14 cellular contexts compared by ENCODE assay signal in genomic region chr4:43380093-43380492, GRCh38.
A peak's percentile ranks its signal among the peaks of the same experiment; 100 is the strongest.
DNase-seq lines count a peak whose midpoint lies in the region; TF ChIP-seq lines count a peak whose summit lies in the region.
"Had no signal": no experiment of that assay in that cellular context is flagged by ENCODE, and none has a peak within 500 bp of the region (broad histone marks: within the 10 kb centered on the region; RNA-seq: fewer than 3 reads in every experiment).

No MANE protein-coding gene starts in this region.

- H3K9me3 ChIP-seq in GM23248 (ENCODE audit: low read depth) (no peaks in the 10 kb centered on the region), HUES48 (ENCODE audit: control insufficient read depth, insufficient read depth, low read length) (no peaks in the 10 kb centered on the region), fibroblast of lung (ENCODE audit: control insufficient read depth, insufficient read depth, low read depth, low read length) (no peaks in the 10 kb centered on the region), iPS DF 6.9 (ENCODE audit: control insufficient read depth, insufficient read depth, low read length) (no peaks in the 10 kb centered on the region)
- H3K9me3 ChIP-seq: A549, Caco-2 had no signal

- H3K27ac ChIP-seq in GM23248 (no peak overlapping the region), HUES48 (ENCODE audit: low read depth, low read length) (no peak overlapping the region), fibroblast of lung (ENCODE audit: insufficient read depth, low read length) (no peak overlapping the region), iPS DF 6.9 (ENCODE audit: low read length) (no peak overlapping the region)
- H3K27ac ChIP-seq: A549 had no signal

- H3K4me2 ChIP-seq in GM23248 (ENCODE audit: unreplicated experiment) (no peak overlapping the region), fibroblast of lung (ENCODE audit: extremely low read depth, insufficient read depth, low read length) (no peak overlapping the region)
- H3K4me2 ChIP-seq: A549 had no signal

- no peak overlapping the region for H3K9ac ChIP-seq in GM23248
- no peak overlapping the region for H3K9ac ChIP-seq in HUES48 (ENCODE audit: low read depth, low read length)
- no peak overlapping the region for H3K9ac ChIP-seq in fibroblast of lung (ENCODE audit: insufficient read depth, low read length)

- no peaks in the 10 kb centered on the region for H3K4me1 ChIP-seq in GM23248 (ENCODE audit: insufficient read depth)
- H3K4me1 ChIP-seq in HUES48 (ENCODE audit: control insufficient read depth, insufficient read depth, low read length): peaks cover 10% of the 10 kb centered on the region
- no peaks in the 10 kb centered on the region for H3K4me1 ChIP-seq in fibroblast of lung (ENCODE audit: control insufficient read depth, extremely low read depth, insufficient read depth, low read length)
- no peaks in the 10 kb centered on the region; the same call in 1 of the 2 replicates for H3K4me1 ChIP-seq in iPS DF 6.9 (ENCODE audit: control insufficient read depth, insufficient read depth, low read length)
- H3K4me1 ChIP-seq: A549, Caco-2 had no signal

- peak; percentile 3 for DNase-seq in GM23248
- DNase-seq in fibroblast of lung (ENCODE audit: low read depth in 2 of 2): no peak
- peak; percentile 2 for DNase-seq in iPS DF 6.9 (ENCODE audit: low read depth, low spot score)
- DNase-seq in COR-L47 (lab: John Stamatoyannopoulos, UW): no peak
- DNase-seq in SW480 (ENCODE audit: low spot score): no peak
- no peak for DNase-seq in RPMI8226
- DNase-seq: Caco-2; CD8-positive, alpha-beta T cell; DND-41; IMR-90; KBM-7 had no signal

- H4K20me1 ChIP-seq in GM23248 (ENCODE audit: insufficient read depth) (no peaks in the 10 kb centered on the region), fibroblast of lung (ENCODE audit: control insufficient read depth, extremely low read depth, insufficient read depth, low read length) (no peaks in the 10 kb centered on the region)

- no peaks in the 10 kb centered on the region for H3K9me2 ChIP-seq in GM23248 (ENCODE audit: insufficient read depth)

- no peaks in the 10 kb centered on the region for H3F3A ChIP-seq in GM23248 (ENCODE audit: insufficient read depth)

- no peak for TF ChIP-seq CTCF in fibroblast of lung (conservative IDR thresholded peaks at IDR 0.05 in 1 of 2, IDR thresholded peaks at IDR 0.05 in 1 of 2; ENCODE audit: low read depth in 1 of 2, low read length in 2 of 2)

- no peaks in the 10 kb centered on the region for H3K27me3 ChIP-seq in GM23248 (replicated peaks; ENCODE audit: insufficient read depth)
- H3K27me3 ChIP-seq in HUES48 (ENCODE audit: control insufficient read depth, insufficient read depth, low read length): no peaks in the 10 kb centered on the region
- H3K27me3 ChIP-seq in fibroblast of lung (ENCODE audit: control insufficient read depth, insufficient read depth, low read length): no peaks in the 10 kb centered on the region
- no peaks in the 10 kb centered on the region for H3K27me3 ChIP-seq in iPS DF 6.9 (ENCODE audit: control insufficient read depth, insufficient read depth, low read length)

- H3K79me2 ChIP-seq in GM23248 (ENCODE audit: insufficient read depth) (no peaks in the 10 kb centered on the region), fibroblast of lung (ENCODE audit: control insufficient read depth, insufficient read depth, low read length) (no peaks in the 10 kb centered on the region)

- H3K36me3 ChIP-seq in GM23248 (ENCODE audit: low read depth): no peaks in the 10 kb centered on the region
- no peaks in the 10 kb centered on the region for H3K36me3 ChIP-seq in HUES48 (ENCODE audit: control insufficient read depth, insufficient read depth, low read length)
- no peaks in the 10 kb centered on the region for H3K36me3 ChIP-seq in fibroblast of lung (ENCODE audit: control insufficient read depth, insufficient read depth, low read length)
- no peaks in the 10 kb centered on the region for H3K36me3 ChIP-seq in iPS DF 6.9 (ENCODE audit: control insufficient read depth, insufficient read depth, low read length)

- H2AFZ ChIP-seq in GM23248: peak overlapping the region; percentile 16; the same call in 1 of the 2 replicates
- peak overlapping the region; percentile 46 for H2AFZ ChIP-seq in fibroblast of lung (ENCODE audit: low read length)

- WGBS in GM23248 (ENCODE audit: low coverage in 1 of 2, low lambda C conversion rate in 2 of 2, missing lambda C conversion rate in 2 of 2), 2 experiments: 32 to 44% methylated on average over 2 of the region's 2 CpGs
- WGBS in iPS DF 6.9 (ENCODE audit: insufficient coverage, insufficient read length): no CpG with 5 or more reads among the region's 2 CpGs

- H3K4me3 ChIP-seq in GM23248 (no peak overlapping the region), HUES48 (ENCODE audit: low read depth, low read length) (0 out of 2 replicates have a peak overlapping the region, but pooled peaks have one; percentile 11), fibroblast of lung (replicated peaks in 1 of 4; ENCODE audit: control extremely low read depth in 1 of 4, insufficient read depth in 1 of 4, low read depth in 3 of 4, low read length in 4 of 4) (no peak overlapping the region), iPS DF 6.9 (ENCODE audit: low read length) (no peak overlapping the region)
- H3K4me3 ChIP-seq: A549, GM12878 had no signal

- in situ Hi-C loops in GM23248 (cut with MboI): no loop called here

Comparison
In these comparisons a context has a peak if more than half of its experiments do, and no peak if none do; other contexts are left out.
1. DNase-seq: peak in GM23248 (single experiment) and iPS DF 6.9 (single experiment); none in fibroblast of lung (0 of 2), COR-L47 (single experiment), SW480 (single experiment) and RPMI8226 (single experiment).